Comparison of ENCODE assay signal across 7 cellular contexts in the genomic region with DNA sequence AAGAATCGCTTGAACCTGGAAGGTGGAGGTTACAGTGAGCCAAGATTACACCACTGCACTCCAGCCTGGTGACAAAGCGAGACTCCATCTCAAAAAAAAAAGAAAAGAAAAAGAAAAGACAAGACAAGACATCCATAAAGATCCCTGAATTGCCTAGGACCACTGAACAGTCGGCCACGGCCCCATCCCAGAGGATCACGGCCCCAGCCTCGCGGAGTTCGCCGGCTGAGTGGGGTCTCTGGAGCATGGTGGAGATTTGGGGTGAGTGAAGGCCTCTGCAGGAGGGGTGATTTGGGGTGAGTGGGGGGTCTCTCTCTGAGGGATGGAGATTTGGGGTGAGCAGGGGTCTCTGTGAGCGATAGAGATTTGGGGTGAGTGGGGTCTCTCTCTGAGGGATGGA. TPM values are rescaled to one million over a fixed set of nuclear protein-coding genes. Genes with fewer than 3 reads are reported as not detected.
"Had no signal": no experiment of that assay in that cellular context is flagged by ENCODE, and none has a peak within 500 bp of the region (broad histone marks: within the 10 kb centered on the region; RNA-seq: fewer than 3 reads in every experiment).

No MANE protein-coding gene starts in this region.

RNA-seq across cellular contexts. Expression of gene CSF2RA, which starts 28.1 kb away (rescaled TPM):
- total RNA-seq: K562, M059J, OCI-LY7, SJSA1 had no signal
- polyA plus RNA-seq: K562 had no signal

RNA-seq across cellular contexts. Expression of gene CRLF2, which starts 28.1 kb away (rescaled TPM):
- total RNA-seq: K562, PC-3, Right ventricle myocardium inferior, SJSA1 had no signal
- polyA plus RNA-seq: IgD-negative memory B cell, K562 had no signal
